ENCODE assay signal across 20 cellular contexts in genomic region chr9:130382086-130382485, GRCh38.
"Had no signal": no experiment of that assay in that cellular context is flagged by ENCODE, and none has a peak within 500 bp of the region (broad histone marks: within the 10 kb centered on the region; RNA-seq: fewer than 3 reads in every experiment).

No MANE protein-coding gene starts in this region.

- H3K27ac Mint-ChIP-seq: naive B cell, nephron had no signal

- H3K36me3 Mint-ChIP-seq: naive B cell had no signal

- DNase-seq: cortex of kidney; effector memory CD4-positive, alpha-beta T cell; esophagus squamous epithelium; foreskin fibroblast; glutamatergic neuron; left colon; left ventricle myocardium superior; mesenchymal stem cell; naive B cell; posterior cingulate gyrus; sigmoid colon; stimulated activated CD4-positive, alpha-beta T cell treated with anti-CD3 and anti-CD28 coated beads, Interleukin-2, amount 100 ng/mL, for 24 hours; stimulated activated naive CD4-positive, alpha-beta T cell; stomach; trophoblast cell had no signal

- H3K36me3 ChIP-seq: esophagus squamous epithelium, neutrophil, stomach had no signal

- H3K27me3 ChIP-seq: gastroesophageal sphincter, neutrophil, sigmoid colon had no signal

- H3K9me3 ChIP-seq: esophagus squamous epithelium, gastroesophageal sphincter, neutrophil, sigmoid colon, stomach had no signal

- H3K4me3 Mint-ChIP-seq: naive B cell, nephron had no signal

- H3K4me1 Mint-ChIP-seq: naive B cell had no signal

- H3K4me1 ChIP-seq: esophagus squamous epithelium, gastroesophageal sphincter, sigmoid colon, stomach had no signal

- H3K4me3 ChIP-seq: esophagus squamous epithelium, gastroesophageal sphincter, lung, sigmoid colon, skin epidermis, stomach had no signal

- H3K27ac ChIP-seq: esophagus squamous epithelium, gastroesophageal sphincter, neutrophil, sigmoid colon, skin epidermis, stomach had no signal

- H3K9me3 Mint-ChIP-seq: naive B cell, nephron had no signal
